Comparison of ENCODE assay signal across 22 cellular contexts in the genomic region with DNA sequence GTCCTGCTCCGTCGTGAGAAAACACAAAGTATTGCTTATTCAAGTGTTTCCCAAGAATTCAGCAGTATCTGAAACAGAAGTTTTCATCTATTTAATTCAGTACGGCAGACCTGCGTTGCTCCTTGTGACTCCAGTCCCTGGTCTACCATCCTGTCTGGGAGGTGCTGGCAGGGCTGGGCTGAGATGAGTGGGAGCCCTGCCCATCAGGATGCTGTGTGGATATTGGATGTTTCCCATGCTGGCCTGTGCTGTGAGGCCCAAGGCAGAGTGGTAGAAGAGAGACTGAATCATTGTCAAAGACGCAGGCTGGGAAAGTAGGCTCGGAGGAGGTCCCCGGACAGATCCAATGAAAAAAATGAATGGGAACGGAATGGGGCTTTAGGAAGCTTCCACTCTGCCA.
"Had no signal": no experiment of that assay in that cellular context is flagged by ENCODE, and none has a peak within 500 bp of the region (broad histone marks: within the 10 kb centered on the region; RNA-seq: fewer than 3 reads in every experiment).

No MANE protein-coding gene starts in this region.

- DNase-seq: erythroblast; foreskin keratinocyte; kidney; left cardiac atrium; left ventricle myocardium superior; mesendoderm; naive B cell; stimulated activated CD4-positive, alpha-beta T cell treated with anti-CD3 and anti-CD28 coated beads, Interleukin-4, amount 100 ng/mL, for 1 hour; stimulated activated CD8-positive, alpha-beta memory T cell treated with anti-CD3 and anti-CD28 coated beads, Interleukin-4, amount 100 ng/mL, for 48 hours; stimulated activated naive CD8-positive, alpha-beta T cell treated with anti-CD3 and anti-CD28 coated beads, Interleukin-15, Interleukin-2, amounts not matched to agents 100 U/mL and 50 U/mL, for 24 hours; tibial artery; upper lobe of left lung; uterus had no signal

- ATAC-seq: foreskin keratinocyte; left cardiac atrium; left ventricle myocardium superior; stimulated activated effector memory CD8-positive, alpha-beta T cell treated with anti-CD3 and anti-CD28 coated beads, Interleukin-12 subunit alpha, Interleukin-12 subunit beta, amount 100 ng/mL, for 72 hours; stimulated activated naive CD8-positive, alpha-beta T cell treated with anti-CD3 and anti-CD28 coated beads, Interleukin-15, Interleukin-2, amounts not matched to agents 100 U/mL and 50 U/mL, for 24 hours had no signal

- H3K27ac Mint-ChIP-seq: dendritic cell treated with granulocyte-macrophage colony-stimulating factor and Interleukin-4, amounts not matched to agents 40 ng/mL and 50 ng/mL, for 4 days; naive B cell; nephron; stimulated activated effector memory CD8-positive, alpha-beta T cell treated with anti-CD3 and anti-CD28 coated beads, Interleukin-12 subunit alpha, Interleukin-12 subunit beta, amount 100 ng/mL, for 72 hours had no signal

- H2AFZ ChIP-seq: hepatocyte had no signal

- H3K27ac ChIP-seq: foreskin keratinocyte, hepatocyte, neutrophil, right atrium auricular region, suprapubic skin, tibial artery, upper lobe of left lung, uterus had no signal

- H3K36me3 Mint-ChIP-seq: naive B cell; stimulated activated effector memory CD8-positive, alpha-beta T cell treated with anti-CD3 and anti-CD28 coated beads, Interleukin-12 subunit alpha, Interleukin-12 subunit beta, amount 100 ng/mL, for 72 hours had no signal

- H3K4me2 ChIP-seq: hepatocyte, smooth muscle cell had no signal

- H3K9me3 ChIP-seq: neutrophil, right atrium auricular region, suprapubic skin, tibial artery, upper lobe of left lung, uterus had no signal

- H3K27me3 ChIP-seq: foreskin keratinocyte, hepatocyte, right atrium auricular region, suprapubic skin, upper lobe of left lung, uterus had no signal

- H3K36me3 ChIP-seq: neutrophil, right atrium auricular region, suprapubic skin, tibial artery, upper lobe of left lung, uterus had no signal

- H3K4me1 Mint-ChIP-seq: stimulated activated effector memory CD8-positive, alpha-beta T cell treated with anti-CD3 and anti-CD28 coated beads, Interleukin-12 subunit alpha, Interleukin-12 subunit beta, amount 100 ng/mL, for 72 hours had no signal

- H3K4me1 ChIP-seq: foreskin keratinocyte, right atrium auricular region, tibial artery, upper lobe of left lung, uterus had no signal

- H3K79me2 ChIP-seq: hepatocyte had no signal

- H3K4me3 Mint-ChIP-seq: dendritic cell treated with granulocyte-macrophage colony-stimulating factor and Interleukin-4, amounts not matched to agents 40 ng/mL and 50 ng/mL, for 4 days; nephron; stimulated activated effector memory CD8-positive, alpha-beta T cell treated with anti-CD3 and anti-CD28 coated beads, Interleukin-12 subunit alpha, Interleukin-12 subunit beta, amount 100 ng/mL, for 72 hours had no signal

- H3K9me3 Mint-ChIP-seq: dendritic cell treated with granulocyte-macrophage colony-stimulating factor and Interleukin-4, amounts not matched to agents 40 ng/mL and 50 ng/mL, for 4 days; nephron; stimulated activated effector memory CD8-positive, alpha-beta T cell treated with anti-CD3 and anti-CD28 coated beads, Interleukin-12 subunit alpha, Interleukin-12 subunit beta, amount 100 ng/mL, for 72 hours had no signal

- H3K4me3 ChIP-seq: hepatocyte, lung, right atrium auricular region, smooth muscle cell, suprapubic skin, tibial artery, upper lobe of left lung, uterus had no signal
